ENCODE assay signal across 1 cellular context in the genomic region with DNA sequence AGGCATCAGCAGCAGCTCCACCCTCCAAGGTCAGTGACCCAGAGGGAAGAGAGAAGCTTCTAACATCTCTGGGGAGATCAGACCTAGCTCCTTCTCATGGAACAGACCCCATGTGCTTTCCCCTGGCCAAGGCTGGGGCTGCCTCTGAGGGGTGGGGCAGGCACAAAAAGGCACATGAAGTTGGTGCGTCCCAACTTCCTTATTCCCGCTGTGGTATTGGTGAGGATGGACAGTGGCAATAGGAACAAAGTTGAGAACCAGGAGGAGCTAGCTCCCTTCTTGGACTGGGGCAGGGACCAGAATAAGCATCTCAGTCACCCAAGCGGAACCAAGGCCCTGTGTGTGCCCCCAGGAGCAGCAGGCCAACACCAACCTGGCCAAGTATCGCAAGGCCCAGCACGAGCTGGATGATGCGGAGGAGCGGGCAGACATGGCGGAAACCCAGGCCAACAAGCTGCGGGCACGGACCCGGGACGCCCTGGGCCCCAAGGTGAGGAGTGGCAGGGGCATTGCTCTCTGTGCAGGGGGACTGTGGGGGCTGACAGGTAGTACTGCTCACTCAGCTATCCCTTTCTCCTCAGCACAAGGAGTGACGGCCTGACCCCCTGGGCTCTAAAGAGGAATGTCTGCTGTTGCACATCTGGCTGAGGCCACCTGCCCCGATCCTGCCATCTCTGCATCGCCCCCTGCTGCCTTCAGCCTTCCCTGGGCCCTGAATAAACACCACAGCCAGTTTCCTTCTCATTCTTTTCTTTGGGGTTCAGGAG.
TF ChIP-seq lines count a peak whose summit lies in the region.

No MANE protein-coding gene starts in this region.

TF ChIP-seq in GM12878, 131 proteins besides CTCF, POLR2A, EP300 and RAD21:
- no peak for TF ChIP-seq YY1 (IDR thresholded peaks at IDR 0.05; ENCODE audit: low read depth, low read length)
- peak; percentile 23; the same call in 1 of the 2 replicates for TF ChIP-seq SMC3 (IDR thresholded peaks at IDR 0.05; ENCODE audit: borderline replicate concordance, low read length)
- peak; percentile 90; the same call in 1 of the 2 replicates for TF ChIP-seq PAX5 (IDR thresholded peaks at IDR 0.05; ENCODE audit: borderline replicate concordance, low read depth, low read length)
